8 cellular contexts compared by ENCODE assay signal in the genomic region with DNA sequence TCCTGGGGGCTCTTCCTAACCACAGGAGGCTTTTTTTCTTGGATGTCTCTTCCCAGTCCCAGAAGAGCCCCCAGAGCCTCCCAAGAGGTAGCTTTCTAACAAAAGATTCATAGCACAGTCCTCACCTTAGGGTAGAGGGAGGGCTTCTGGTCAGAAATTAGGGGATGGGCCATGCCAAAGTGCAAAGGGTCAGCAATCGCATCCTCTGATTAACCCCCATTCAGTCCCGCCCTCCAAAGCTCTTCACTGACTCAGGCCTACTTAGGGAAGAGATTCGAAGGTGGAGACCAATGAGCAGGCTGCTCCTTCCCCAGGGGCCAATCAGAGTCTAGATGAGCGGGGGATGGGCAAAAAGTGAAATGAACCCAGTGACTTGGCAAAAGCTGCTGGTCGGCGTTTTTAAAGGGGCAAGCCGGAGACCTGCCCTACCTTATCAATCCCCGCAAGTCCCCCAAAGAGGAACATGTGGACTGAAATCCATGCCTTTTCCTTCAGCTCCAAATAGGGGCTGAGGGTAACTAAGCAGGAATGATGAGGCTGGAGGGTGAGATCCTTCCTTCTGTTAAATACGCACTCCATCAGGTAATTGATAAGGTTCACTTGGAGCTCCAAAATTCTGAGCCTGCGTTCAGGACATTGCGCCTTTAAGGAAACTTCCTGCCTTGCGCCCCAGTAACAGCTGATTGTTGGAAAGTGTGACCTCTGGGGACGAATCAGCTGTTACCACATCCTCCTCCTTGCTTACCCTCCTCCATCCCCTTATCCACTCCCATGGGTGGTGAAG. TPM values are rescaled to one million over a fixed set of nuclear protein-coding genes. Genes with fewer than 3 reads are reported as not detected.
DNase-seq lines count a peak whose midpoint lies in the region; ATAC-seq and TF ChIP-seq lines count a peak whose summit lies in the region.

No MANE protein-coding gene starts in this region.

- peak overlapping the region; percentile 94 for H3K27ac ChIP-seq in thymus (ENCODE audit: low read depth)

- DNase-seq in GM06990 (ENCODE audit: extremely low read depth, insufficient read length), result peak; percentile 86
- peak; percentile 87 for DNase-seq in NCI-H1105 (lab: John Stamatoyannopoulos, UW)
- peak; percentile 93 for DNase-seq in SKM-1 treated with dmso at 0.1 percent for 144 hours (lab: John Stamatoyannopoulos, UW; ENCODE audit: unreplicated experiment)
- DNase-seq in activated naive CD8-positive, alpha-beta T cell treated with anti-CD3 and anti-CD28 coated beads, Interleukin-2, amount 50 U/mL, for 16 hours (ENCODE audit: low read depth, low spot score), result peak; percentile 75
- peak; percentile 87 for DNase-seq in Right ventricle myocardium inferior (ENCODE audit: missing footprints)
- DNase-seq in osteocyte (ENCODE audit: extremely low spot score, unreplicated experiment), result peak; percentile 96

- peaks cover 2% of the 10 kb centered on the region for H3K9me3 ChIP-seq in thymus (ENCODE audit: control insufficient read depth)

- H3K4me3 ChIP-seq in GM06990 (replicated peaks; ENCODE audit: low read depth, low read length), result peak overlapping the region; percentile 87
- peak overlapping the region; percentile 69 for H3K4me3 ChIP-seq in thymus (ENCODE audit: low read length)

- peaks cover 50% of the 10 kb centered on the region for H3K4me1 Mint-ChIP-seq in osteocyte (ENCODE audit: unreplicated experiment)

- under 1% methylated on average over 13 of the region's 13 CpGs for WGBS in thymus

- H3K4me3 Mint-ChIP-seq in osteocyte (ENCODE audit: unreplicated experiment), result peak overlapping the region; percentile 94

- H3K36me3 Mint-ChIP-seq in osteocyte (ENCODE audit: unreplicated experiment), result peaks cover 9% of the 10 kb centered on the region

- TF ChIP-seq CTCF in GM06990 (IDR thresholded peaks at IDR 0.05; ENCODE audit: insufficient read depth, low read length, poor library complexity, severe bottlenecking) (no peak), osteocyte (IDR thresholded peaks at IDR 0.05) (no peak)

- intact Hi-C loops in Right ventricle myocardium inferior (cut with DNase I), result loop anchor here (2.0 kb wide), 1 partner anchor 66 kb away; no protein-coding TSS in a partner anchor

- peaks cover 15% of the 10 kb centered on the region for H3K4me1 ChIP-seq in thymus (ENCODE audit: control insufficient read depth, insufficient read depth, low read length)

- H3K27me3 Mint-ChIP-seq in osteocyte (ENCODE audit: unreplicated experiment), result no peaks in the 10 kb centered on the region

- H3K27me3 ChIP-seq in GM06990 (replicated peaks; ENCODE audit: control insufficient read depth, insufficient read depth, low read length), result no peaks in the 10 kb centered on the region
- peaks cover 34% of the 10 kb centered on the region for H3K27me3 ChIP-seq in thymus (ENCODE audit: control insufficient read depth, insufficient read depth)

- peak; percentile 36 for ATAC-seq in HG02588 (IDR thresholded peaks at IDR 0.05; ENCODE audit: unreplicated experiment)
- ATAC-seq in Right ventricle myocardium inferior, result peak; percentile 61

- peak overlapping the region; percentile 100 for H3K27ac Mint-ChIP-seq in osteocyte (ENCODE audit: unreplicated experiment)

- H3K9me3 Mint-ChIP-seq in osteocyte (ENCODE audit: unreplicated experiment), result no peaks in the 10 kb centered on the region

- H3K36me3 ChIP-seq in GM06990 (ENCODE audit: control insufficient read depth, insufficient read depth, low read length) (peaks cover 12% of the 10 kb centered on the region), thymus (ENCODE audit: control insufficient read depth, insufficient read depth) (peaks cover 5% of the 10 kb centered on the region)

RNA-seq across cellular contexts. Expression of gene TLCD2, which starts 6.9 kb away (rescaled TPM):
- total RNA-seq in Right ventricle myocardium inferior, result 2.4 TPM
- total RNA-seq in osteocyte, result 4.2 and 4.7 TPM in 2 replicates
- 1.5 TPM for polyA plus RNA-seq in thymus

RNA-seq across cellular contexts. Expression of gene WDR81, which starts 7.4 kb away (rescaled TPM):
- 10.4 TPM for total RNA-seq in Right ventricle myocardium inferior
- total RNA-seq in osteocyte, result 30.8 and 33.3 TPM in 2 replicates
- polyA plus RNA-seq in thymus, result 27.0 TPM

RNA-seq across cellular contexts. Expression of gene SERPINF2, which starts 25.6 kb away (rescaled TPM):
- total RNA-seq in Right ventricle myocardium inferior (0.73 TPM), osteocyte (0.38 and 0.50 TPM in 2 replicates)
- 31.0 TPM for polyA plus RNA-seq in thymus

RNA-seq across cellular contexts. Expression of gene PRPF8, which starts 32.4 kb away (rescaled TPM):
- total RNA-seq in Right ventricle myocardium inferior (120 TPM), osteocyte (238 and 262 TPM in 2 replicates)
- 86.2 TPM for polyA plus RNA-seq in thymus

RNA-seq across cellular contexts. Expression of gene SERPINF1, which starts 44.8 kb away (rescaled TPM):
- total RNA-seq in Right ventricle myocardium inferior, result 198 TPM
- total RNA-seq in osteocyte, result 164 and 175 TPM in 2 replicates
- 445 TPM for polyA plus RNA-seq in thymus

Comparison
In these comparisons a context has a peak if more than half of its experiments do, and no peak if none do; other contexts are left out.
1. Peak in every context shown above with its lines: DNase-seq, ATAC-seq, H3K4me3 ChIP-seq and H3K27ac ChIP-seq.